ENCODE assay signal across 21 cellular contexts in genomic region chr17:32813021-32813420, GRCh38.
DNase-seq lines count a peak whose midpoint lies in the region; ATAC-seq and TF ChIP-seq lines count a peak whose summit lies in the region.
"Had no signal": no experiment of that assay in that cellular context is flagged by ENCODE, and none has a peak within 500 bp of the region (broad histone marks: within the 10 kb centered on the region; RNA-seq: fewer than 3 reads in every experiment).

No MANE protein-coding gene starts in this region.

- intact Hi-C loops in left lung (cut with DNase I) (no loop called here), heart left ventricle (cut with DNase I) (loop anchor here in 1 of 10 donors (5.0 kb wide), 1 partner anchor 59 kb away; no protein-coding TSS in a partner anchor)

- no peaks in the 10 kb centered on the region for H3K9me3 ChIP-seq in left lung
- no peaks in the 10 kb centered on the region for H3K9me3 ChIP-seq in heart left ventricle
- H3K9me3 ChIP-seq: ascending aorta, colonic mucosa, prostate gland had no signal

- H3K27me3 ChIP-seq in left lung (no peaks in the 10 kb centered on the region), heart left ventricle (no peaks in the 10 kb centered on the region)
- H3K27me3 ChIP-seq: ascending aorta, colonic mucosa had no signal

- no peak for TF ChIP-seq POLR2A in heart left ventricle (IDR thresholded peaks at IDR 0.05)

- TF ChIP-seq CTCF in AG09309 (IDR thresholded peaks at IDR 0.05; ENCODE audit: control insufficient read depth, insufficient read depth, low read depth, low read length, missing control alignments) = peak; percentile 26
- peak; percentile 9 for TF ChIP-seq CTCF in cardiac fibroblast (IDR thresholded peaks at IDR 0.05; ENCODE audit: low read depth, low read length)
- no peak for TF ChIP-seq CTCF in left lung (IDR thresholded peaks at IDR 0.05)
- TF ChIP-seq CTCF in heart left ventricle (IDR thresholded peaks at IDR 0.05) = no peak

- H3K27ac ChIP-seq in left lung (no peak overlapping the region), heart left ventricle (no peak overlapping the region)
- H3K27ac ChIP-seq: colonic mucosa, prostate gland, VCaP had no signal

- H3K4me1 ChIP-seq in left lung = no peaks in the 10 kb centered on the region
- peaks cover 0 to 3% (median 0%) of the 10 kb centered on the region in 12 donors for H3K4me1 ChIP-seq in heart left ventricle
- H3K4me1 ChIP-seq: prostate gland had no signal

- 92 to 94% (median 93%) methylated on average over 3 of the region's 3 CpGs for WGBS in heart left ventricle, 4 donors

- H3K36me3 ChIP-seq in left lung = no peaks in the 10 kb centered on the region
- no peaks in the 10 kb centered on the region for H3K36me3 ChIP-seq in heart left ventricle
- H3K36me3 ChIP-seq: ascending aorta, colonic mucosa, prostate gland had no signal

- ATAC-seq in left lung = peak; percentile 17
- ATAC-seq in HG03139 (IDR thresholded peaks at IDR 0.05; ENCODE audit: unreplicated experiment) = no peak
- ATAC-seq in GM21360 (IDR thresholded peaks at IDR 0.05; ENCODE audit: unreplicated experiment) = no peak
- no peak for ATAC-seq in heart left ventricle

- H3K4me3 ChIP-seq in AG09309 (ENCODE audit: control insufficient read depth, low read depth, low read length) = no peak overlapping the region
- H3K4me3 ChIP-seq in cardiac fibroblast (replicated peaks in 1 of 2; ENCODE audit: low read depth in 2 of 2, low read length in 2 of 2) = no peak overlapping the region
- H3K4me3 ChIP-seq in left lung = no peak overlapping the region
- H3K4me3 ChIP-seq in heart left ventricle = no peak overlapping the region
- H3K4me3 ChIP-seq: ascending aorta, colonic mucosa, prostate gland had no signal

- DNase-seq in AG09309 (ENCODE audit: low read depth) (peak; percentile 80), LHCN-M2 (ENCODE audit: low read depth) (peak; percentile 63), cardiac fibroblast (ENCODE audit: low read depth in 2 of 2) (peak; percentile 16 to 79), left lung (no peak), heart left ventricle (no peak), NCI-H748 (lab: John Stamatoyannopoulos, UW; ENCODE audit: unreplicated experiment) (no peak)
- DNase-seq: ACHN; activated CD4-positive, alpha-beta memory T cell treated with anti-CD3 and anti-CD28 coated beads for 36 hours; activated naive CD4-positive, alpha-beta T cell treated with anti-CD3 and anti-CD28 coated beads for 36 hours; activated T-cell treated with anti-CD3 and anti-CD28 coated beads, Interleukin-2, amount 50 U/mL, for 1 hour; colonic mucosa; NCI-H146; NCI-H82; OCI-M1; small intestine; stimulated activated CD4-positive, alpha-beta T cell treated with anti-CD3 and anti-CD28 coated beads, Interleukin-4, amount 100 ng/mL, for 24 hours had no signal

Comparison
In these comparisons a context has a peak if more than half of its experiments do, and no peak if none do; other contexts are left out.
1. DNase-seq: peak in AG09309 (single experiment), LHCN-M2 (single experiment) and cardiac fibroblast (2 of 2); none in left lung (0 of 2), heart left ventricle (0 of 5) and NCI-H748 (single experiment).
2. CTCF ChIP-seq: peak in AG09309 (single experiment) and cardiac fibroblast (single experiment); none in left lung (0 of 2) and heart left ventricle (0 of 12).